In the genomic region with DNA sequence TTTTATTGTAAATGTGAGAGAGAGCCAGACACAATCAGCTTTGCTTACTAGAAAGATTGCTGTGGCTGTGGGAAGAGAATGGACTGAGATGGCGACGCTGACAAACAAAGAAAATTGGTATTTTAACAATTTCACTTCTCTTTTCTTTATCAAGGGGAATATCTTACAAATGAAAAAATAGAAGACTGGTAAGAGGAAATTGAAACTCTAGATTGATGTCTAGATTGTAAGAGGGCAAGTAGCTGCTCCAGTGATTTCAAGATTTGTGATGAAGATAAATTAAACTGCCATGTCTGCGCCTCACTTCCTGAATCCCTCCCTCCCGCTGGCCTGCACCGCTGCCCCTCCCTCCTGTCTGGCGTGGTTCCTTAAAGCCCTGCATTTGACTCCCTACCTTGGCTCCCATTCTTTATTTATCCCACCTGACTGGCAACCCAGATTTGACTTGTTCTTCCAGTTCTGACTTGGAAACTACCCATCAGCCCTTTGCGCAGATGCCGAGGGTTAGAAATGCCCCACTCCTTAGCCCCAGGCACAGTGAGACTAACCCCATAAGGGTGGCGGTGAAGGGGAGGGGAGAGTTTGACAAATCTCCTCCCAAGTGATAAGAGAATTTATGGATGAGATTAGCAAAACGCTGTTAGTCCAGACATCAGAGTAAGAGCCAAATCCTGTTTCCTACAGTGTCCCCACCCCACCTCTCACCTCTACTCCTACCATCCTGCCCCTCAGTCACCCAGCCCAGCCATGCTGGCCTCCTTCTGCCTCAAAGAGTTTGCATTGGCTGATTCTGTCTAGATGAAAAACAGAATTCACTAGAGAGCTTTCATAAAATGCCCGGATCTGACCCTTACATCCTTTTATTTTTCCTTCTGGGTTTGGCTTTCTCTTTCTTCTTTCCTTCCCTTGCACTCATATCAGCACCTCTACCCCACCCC, we compare ENCODE assay signal across 2 cellular contexts.
TF ChIP-seq lines count a peak whose summit lies in the region.

No MANE protein-coding gene starts in this region.

TF ChIP-seq in SK-N-SH, 30 proteins besides CTCF, POLR2A, EP300 and RAD21 (continued from another document):
- TF ChIP-seq, protein P1, sequence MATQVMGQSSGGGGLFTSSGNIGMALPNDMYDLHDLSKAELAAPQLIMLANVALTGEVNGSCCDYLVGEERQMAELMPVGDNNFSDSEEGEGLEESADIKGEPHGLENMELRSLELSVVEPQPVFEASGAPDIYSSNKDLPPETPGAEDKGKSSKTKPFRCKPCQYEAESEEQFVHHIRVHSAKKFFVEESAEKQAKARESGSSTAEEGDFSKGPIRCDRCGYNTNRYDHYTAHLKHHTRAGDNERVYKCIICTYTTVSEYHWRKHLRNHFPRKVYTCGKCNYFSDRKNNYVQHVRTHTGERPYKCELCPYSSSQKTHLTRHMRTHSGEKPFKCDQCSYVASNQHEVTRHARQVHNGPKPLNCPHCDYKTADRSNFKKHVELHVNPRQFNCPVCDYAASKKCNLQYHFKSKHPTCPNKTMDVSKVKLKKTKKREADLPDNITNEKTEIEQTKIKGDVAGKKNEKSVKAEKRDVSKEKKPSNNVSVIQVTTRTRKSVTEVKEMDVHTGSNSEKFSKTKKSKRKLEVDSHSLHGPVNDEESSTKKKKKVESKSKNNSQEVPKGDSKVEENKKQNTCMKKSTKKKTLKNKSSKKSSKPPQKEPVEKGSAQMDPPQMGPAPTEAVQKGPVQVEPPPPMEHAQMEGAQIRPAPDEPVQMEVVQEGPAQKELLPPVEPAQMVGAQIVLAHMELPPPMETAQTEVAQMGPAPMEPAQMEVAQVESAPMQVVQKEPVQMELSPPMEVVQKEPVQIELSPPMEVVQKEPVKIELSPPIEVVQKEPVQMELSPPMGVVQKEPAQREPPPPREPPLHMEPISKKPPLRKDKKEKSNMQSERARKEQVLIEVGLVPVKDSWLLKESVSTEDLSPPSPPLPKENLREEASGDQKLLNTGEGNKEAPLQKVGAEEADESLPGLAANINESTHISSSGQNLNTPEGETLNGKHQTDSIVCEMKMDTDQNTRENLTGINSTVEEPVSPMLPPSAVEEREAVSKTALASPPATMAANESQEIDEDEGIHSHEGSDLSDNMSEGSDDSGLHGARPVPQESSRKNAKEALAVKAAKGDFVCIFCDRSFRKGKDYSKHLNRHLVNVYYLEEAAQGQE (IDR thresholded peaks at IDR 0.05; ENCODE audit: low read depth, low read length): no peak
- TF ChIP-seq, protein P2, sequence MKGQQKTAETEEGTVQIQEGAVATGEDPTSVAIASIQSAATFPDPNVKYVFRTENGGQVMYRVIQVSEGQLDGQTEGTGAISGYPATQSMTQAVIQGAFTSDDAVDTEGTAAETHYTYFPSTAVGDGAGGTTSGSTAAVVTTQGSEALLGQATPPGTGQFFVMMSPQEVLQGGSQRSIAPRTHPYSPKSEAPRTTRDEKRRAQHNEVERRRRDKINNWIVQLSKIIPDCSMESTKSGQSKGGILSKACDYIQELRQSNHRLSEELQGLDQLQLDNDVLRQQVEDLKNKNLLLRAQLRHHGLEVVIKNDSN (IDR thresholded peaks at IDR 0.05; ENCODE audit: borderline replicate concordance, low read depth): no peak
- TF ChIP-seq FOSL2 (IDR thresholded peaks at IDR 0.05; ENCODE audit: borderline replicate concordance, low read depth) (no peak), NRF1 (IDR thresholded peaks at IDR 0.05; ENCODE audit: low read depth, low read length) (no peak), SMC3 (IDR thresholded peaks at IDR 0.05; ENCODE audit: low read depth, low read length) (no peak), GABPA (IDR thresholded peaks at IDR 0.05; ENCODE audit: low read depth) (no peak), RFX5 (IDR thresholded peaks at IDR 0.05; ENCODE audit: low read length) (no peak)

TF ChIP-seq in SK-N-SH treated with all-trans-retinoic acid at 6 μM for 48 hours, 23 proteins besides CTCF, POLR2A, EP300 and RAD21 (continued from another document):
- no peak for TF ChIP-seq ARNTL (CRISPR knock-in tag; IDR thresholded peaks at IDR 0.05; ENCODE audit: borderline replicate concordance, low read depth)
TF ChIP-seq in SK-N-SH treated with all-trans-retinoic acid at 6 μM for 48 hours: peak in this region for 0.
